Comparison of ENCODE assay signal across 8 cellular contexts in genomic region chr5:139897982-139898381, GRCh38.
"Had no signal": no experiment of that assay in that cellular context is flagged by ENCODE, and none has a peak within 500 bp of the region (broad histone marks: within the 10 kb centered on the region; RNA-seq: fewer than 3 reads in every experiment).

No MANE protein-coding gene starts in this region.

- H3K36me3 ChIP-seq: HAP-1 had no signal

- H3K27ac ChIP-seq: GM23248, HL-60 had no signal

- H3K4me1 ChIP-seq: HAP-1 had no signal

- H3K4me3 ChIP-seq: GM23248, HAP-1 had no signal

- H3K9me3 ChIP-seq: HAP-1 had no signal

- DNase-seq: GM23248, GOT3, H7, HFFc6 had no signal

- ATAC-seq: HCT116, HepG2 had no signal
